15 cellular contexts compared by ENCODE assay signal in the genomic region with DNA sequence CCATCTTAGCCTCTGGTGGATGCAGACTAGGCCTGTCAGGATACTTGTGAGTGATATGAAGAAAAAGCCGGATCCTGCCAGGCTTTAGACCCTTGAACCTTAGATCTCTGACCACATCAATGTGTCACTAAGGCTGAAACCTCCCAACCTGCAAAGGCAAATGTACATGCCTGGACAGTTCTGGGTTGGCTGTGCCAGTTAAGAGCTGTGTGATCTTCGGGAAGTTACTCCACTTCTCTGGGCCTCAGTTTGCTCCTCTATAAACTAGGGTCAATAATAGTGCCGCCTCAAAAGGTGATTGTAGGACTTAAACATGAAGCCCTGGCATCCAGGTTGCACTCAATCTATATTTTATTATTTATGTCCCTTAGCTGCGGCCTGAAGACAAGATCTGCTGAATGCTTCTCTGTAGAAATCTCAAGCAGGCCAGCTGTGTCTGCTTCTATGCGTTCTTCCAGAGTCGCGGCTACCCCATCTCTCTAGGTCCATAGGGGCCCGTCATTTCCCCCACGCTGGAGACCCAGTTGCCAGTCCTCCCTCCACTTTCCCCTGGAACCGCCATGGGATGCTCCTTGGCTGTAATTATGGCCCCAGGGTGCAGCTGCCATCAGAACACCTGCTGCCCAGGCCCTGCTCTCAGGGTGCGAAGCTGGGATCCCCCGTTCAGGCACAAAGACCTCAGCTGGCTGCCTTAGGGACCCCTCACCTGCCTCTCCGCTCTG.
"Had no signal": no experiment of that assay in that cellular context is flagged by ENCODE, and none has a peak within 500 bp of the region (broad histone marks: within the 10 kb centered on the region; RNA-seq: fewer than 3 reads in every experiment).

No MANE protein-coding gene starts in this region.

- H3K27ac ChIP-seq: ascending aorta, cardiac muscle cell, foreskin keratinocyte, heart left ventricle, ovary, testis had no signal

- H3K4me3 ChIP-seq: ascending aorta, cardiac muscle cell, heart left ventricle, ovary had no signal

- ATAC-seq: activated T-cell treated with anti-CD3 and anti-CD28 coated beads, Interleukin-2, amount 50 U/mL, for 72 hours; foreskin keratinocyte; naive thymus-derived CD4-positive, alpha-beta T cell had no signal

- H3K36me3 ChIP-seq: ascending aorta, cardiac muscle cell, heart left ventricle, ovary had no signal

- FAIRE-seq: colon, endothelial cell of umbilical vein had no signal

- H3K4me1 ChIP-seq: ascending aorta, foreskin keratinocyte had no signal

- H3K27me3 ChIP-seq: ascending aorta, cardiac muscle cell, foreskin keratinocyte, heart left ventricle, ovary, testis had no signal

- H3K9me3 ChIP-seq: ascending aorta, heart left ventricle, ovary, testis had no signal

- DNase-seq: activated CD4-positive, alpha-beta T cell treated with anti-CD3 and anti-CD28 coated beads, Interleukin-2, amount 50 U/mL, for 48 hours; activated CD4-positive, CD25-positive, alpha-beta regulatory T cell treated with anti-CD3 and anti-CD28 coated beads, Interleukin-2, amount 50 U/mL, for 72 hours; activated CD8-positive, alpha-beta memory T cell treated with anti-CD3 and anti-CD28 coated beads, Interleukin-2, amount 50 U/mL, for 4 hours; activated gamma-delta T cell treated with Interleukin-2 at 50 U/mL for 16 hours; foreskin keratinocyte; mammary epithelial cell; ovary; testis had no signal
